In genomic region chr17:45230787-45231480, GRCh38 we compare ENCODE assay signal across 1 cellular context.
TF ChIP-seq lines count a peak whose summit lies in the region.

No MANE protein-coding gene starts in this region.

TF ChIP-seq in H1, 55 proteins besides CTCF, POLR2A, EP300 and RAD21:
- no peak for TF ChIP-seq JUND (IDR thresholded peaks at IDR 0.05; ENCODE audit: low read length)
- no peak for TF ChIP-seq SAP30 (IDR thresholded peaks at IDR 0.05; ENCODE audit: insufficient read depth, insufficient replicate concordance, low read length)
- TF ChIP-seq, protein P1, sequence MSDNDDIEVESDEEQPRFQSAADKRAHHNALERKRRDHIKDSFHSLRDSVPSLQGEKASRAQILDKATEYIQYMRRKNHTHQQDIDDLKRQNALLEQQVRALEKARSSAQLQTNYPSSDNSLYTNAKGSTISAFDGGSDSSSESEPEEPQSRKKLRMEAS (IDR thresholded peaks at IDR 0.05) = no peak
- no peak for TF ChIP-seq CEBPB (IDR thresholded peaks at IDR 0.05; ENCODE audit: low read depth, low read length)
- no peak for TF ChIP-seq NRF1 (IDR thresholded peaks at IDR 0.05; ENCODE audit: low read depth, low read length)
- TF ChIP-seq SUZ12 (IDR thresholded peaks at IDR 0.05; ENCODE audit: low read length) = no peak
- no peak for TF ChIP-seq GABPA (IDR thresholded peaks at IDR 0.05; ENCODE audit: borderline replicate concordance, insufficient read depth, low read length)
- no peak for TF ChIP-seq GTF2F1 (IDR thresholded peaks at IDR 0.05; ENCODE audit: borderline replicate concordance, low read depth, low read length)
- TF ChIP-seq BACH1 (IDR thresholded peaks at IDR 0.05; ENCODE audit: low read length) = no peak
- TF ChIP-seq SIN3A (conservative IDR thresholded peaks at IDR 0.05 in 1 of 2, IDR thresholded peaks at IDR 0.05 in 1 of 2; ENCODE audit: low read depth in 1 of 2, low read length in 2 of 2) = no peak
- TF ChIP-seq SP4 (IDR thresholded peaks at IDR 0.05; ENCODE audit: low read length) = no peak
- TF ChIP-seq, protein P2, sequence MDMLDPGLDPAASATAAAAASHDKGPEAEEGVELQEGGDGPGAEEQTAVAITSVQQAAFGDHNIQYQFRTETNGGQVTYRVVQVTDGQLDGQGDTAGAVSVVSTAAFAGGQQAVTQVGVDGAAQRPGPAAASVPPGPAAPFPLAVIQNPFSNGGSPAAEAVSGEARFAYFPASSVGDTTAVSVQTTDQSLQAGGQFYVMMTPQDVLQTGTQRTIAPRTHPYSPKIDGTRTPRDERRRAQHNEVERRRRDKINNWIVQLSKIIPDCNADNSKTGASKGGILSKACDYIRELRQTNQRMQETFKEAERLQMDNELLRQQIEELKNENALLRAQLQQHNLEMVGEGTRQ (IDR thresholded peaks at IDR 0.05; ENCODE audit: low read length) = no peak
- TF ChIP-seq SP2 (IDR thresholded peaks at IDR 0.05; ENCODE audit: low read length) = no peak
- TF ChIP-seq HDAC6 (IDR thresholded peaks at IDR 0.05; ENCODE audit: low read depth, low read length) = no peak
- TF ChIP-seq MAFK (IDR thresholded peaks at IDR 0.05; ENCODE audit: low read depth, low read length) = no peak
- TF ChIP-seq HDAC2 (IDR thresholded peaks at IDR 0.05; ENCODE audit: borderline replicate concordance in 1 of 2, low read depth in 2 of 2, low read length in 2 of 2) = no peak
- no peak for TF ChIP-seq CBX8 (IDR thresholded peaks at IDR 0.05; ENCODE audit: borderline replicate concordance, low read depth, low read length)
TF ChIP-seq in H1: peak in this region for 0.
